In the genomic region with DNA sequence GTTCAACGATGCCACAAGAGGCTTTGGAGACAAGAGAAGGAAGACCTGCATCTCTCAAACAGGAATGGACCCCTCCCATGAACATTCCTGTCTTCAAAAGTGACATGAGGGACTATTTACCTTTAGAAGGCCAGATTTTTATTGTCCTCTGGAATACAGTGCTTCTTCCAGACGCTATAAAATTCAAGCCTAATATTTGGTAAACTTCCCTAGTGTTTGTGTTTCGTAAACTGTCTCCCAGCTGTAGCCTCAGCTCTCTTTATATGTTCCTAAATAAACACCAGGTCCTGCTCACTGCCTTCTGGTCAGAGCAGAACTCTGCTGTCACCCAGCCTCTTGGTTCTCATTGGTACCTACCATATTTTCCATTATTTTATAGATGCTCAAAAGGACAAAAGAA, we compare ENCODE assay signal across 25 cellular contexts.
DNase-seq lines count a peak whose midpoint lies in the region; ATAC-seq, FAIRE-seq and TF ChIP-seq lines count a peak whose summit lies in the region.
"Had no signal": no experiment of that assay in that cellular context is flagged by ENCODE, and none has a peak within 500 bp of the region (broad histone marks: within the 10 kb centered on the region; RNA-seq: fewer than 3 reads in every experiment).

No MANE protein-coding gene starts in this region.

- DNase-seq in A549 (ENCODE audit: low read depth in 1 of 2, low spot score in 1 of 2) (peak in 1 of 2 experiments; percentile 85), EH (ENCODE audit: low read depth) (peak; percentile 23), colonic mucosa (peak; percentile 28), progenitor cell of endocrine pancreas (ENCODE audit: low spot score, unreplicated experiment) (no peak), EL (no peak)
- DNase-seq in activated CD4-positive, alpha-beta T cell treated with anti-CD3 and anti-CD28 coated beads for 1 hour = no peak
- DNase-seq: activated CD8-positive, alpha-beta T cell treated with anti-CD3 and anti-CD28 coated beads, Interleukin-2, amount 10 ng/mL, durations not matched to agents 7 days and 5 days; adrenal gland; effector CD4-positive, alpha-beta T cell; heart right ventricle; Kasumi-1; naive thymus-derived CD4-positive, alpha-beta T cell; NCI-H187 treated with DMSO at 0.1 percent for 48 hours; NCI-H2227 treated with DMSO at 0.1 percent for 48 hours; NCI-H774; Right ventricle myocardium superior; stimulated activated naive CD8-positive, alpha-beta T cell treated with anti-CD3 and anti-CD28 coated beads, Interleukin-15, Interleukin-2, amounts not matched to agents 100 U/mL and 50 U/mL, for 24 hours; SW 1271; T1000 had no signal

- H3K4me1 Mint-ChIP-seq in progenitor cell of endocrine pancreas (ENCODE audit: low read depth) = peaks cover 34% of the 10 kb centered on the region

- no peak for TF ChIP-seq POLR2A in A549 (IDR thresholded peaks at IDR 0.05; ENCODE audit: low read length)

- H3K4me3 ChIP-seq in A549 (no peak overlapping the region), colonic mucosa (no peak overlapping the region)
- H3K4me3 ChIP-seq: adrenal gland, heart right ventricle, right atrium auricular region, thoracic aorta had no signal

- no peak for TF ChIP-seq RAD21 in A549 (conservative IDR thresholded peaks at IDR 0.05 in 1 of 2, IDR thresholded peaks at IDR 0.05 in 1 of 2)

- H3K4me3 Mint-ChIP-seq in progenitor cell of endocrine pancreas (ENCODE audit: low read depth) = no peak overlapping the region
- H3K4me3 Mint-ChIP-seq: activated CD8-positive, alpha-beta T cell treated with anti-CD3 and anti-CD28 coated beads, Interleukin-2, amount 10 ng/mL, durations not matched to agents 7 days and 5 days; brain; CD4-positive, alpha-beta T cell; naive thymus-derived CD4-positive, alpha-beta T cell had no signal

- H3K4me1 ChIP-seq in A549 (peaks cover 85% of the 10 kb centered on the region), colonic mucosa (peaks cover 5% of the 10 kb centered on the region)

- CTCF ChIA-PET in A549 (lab: Yijun Ruan, JAX) = interaction anchor here (0.7 to 11.5 kb wide), 11 partner anchors 9 to 292 kb away, joined by 3 to 64 read pairs (median 4); no protein-coding TSS in a partner anchor

- POLR2A ChIA-PET in A549 (lab: Yijun Ruan, JAX) = no interaction called here

- WGBS in A549 (ENCODE audit: missing lambda C conversion rate) = 7% methylated on average over 3 of the region's 3 CpGs

- no peaks in the 10 kb centered on the region for H3K27me3 ChIP-seq in colonic mucosa
- H3K27me3 ChIP-seq: adrenal gland, heart right ventricle, right atrium auricular region had no signal

- no peaks in the 10 kb centered on the region for H3K27me3 Mint-ChIP-seq in progenitor cell of endocrine pancreas

- H3K9me3 Mint-ChIP-seq in progenitor cell of endocrine pancreas (ENCODE audit: low read depth) = peaks cover 7% of the 10 kb centered on the region
- H3K9me3 Mint-ChIP-seq: brain; CD4-positive, alpha-beta T cell had no signal

- H3K36me3 Mint-ChIP-seq in progenitor cell of endocrine pancreas (ENCODE audit: insufficient read depth) = peaks cover 13% of the 10 kb centered on the region
- H3K36me3 Mint-ChIP-seq: brain; naive thymus-derived CD4-positive, alpha-beta T cell had no signal

- ATAC-seq in A549 = peak in 1 of 2 experiments; percentile 52; a peak in 3 of 6 replicates
- no peak for ATAC-seq in GM18502 (IDR thresholded peaks at IDR 0.05; ENCODE audit: poor library complexity, unreplicated experiment)
- ATAC-seq: activated CD8-positive, alpha-beta T cell treated with anti-CD3 and anti-CD28 coated beads, Interleukin-2, amount 10 ng/mL, durations not matched to agents 7 days and 5 days; heart right ventricle; naive thymus-derived CD4-positive, alpha-beta T cell; stimulated activated naive CD8-positive, alpha-beta T cell treated with anti-CD3 and anti-CD28 coated beads, Interleukin-15, Interleukin-2, amounts not matched to agents 100 U/mL and 50 U/mL, for 24 hours had no signal

- peaks cover 4% of the 10 kb centered on the region; the same call in 1 of the 3 replicates for H3K9me3 ChIP-seq in A549
- no peaks in the 10 kb centered on the region for H3K9me3 ChIP-seq in colonic mucosa
- H3K9me3 ChIP-seq: adrenal gland, heart right ventricle, right atrium auricular region, thoracic aorta had no signal

- no peaks in the 10 kb centered on the region for H3K36me3 ChIP-seq in colonic mucosa
- H3K36me3 ChIP-seq: adrenal gland, heart right ventricle, right atrium auricular region, thoracic aorta had no signal

- peak in 1 of 2 experiments; percentile 52; a peak in 2 of 5 replicates for TF ChIP-seq EP300 in A549 (IDR thresholded peaks at IDR 0.05)

- TF ChIP-seq CTCF in A549 (IDR thresholded peaks at IDR 0.05) = no peak
- no peak for TF ChIP-seq CTCF in colonic mucosa (IDR thresholded peaks at IDR 0.05)
- no peak for TF ChIP-seq CTCF in progenitor cell of endocrine pancreas (IDR thresholded peaks at IDR 0.05; ENCODE audit: unreplicated experiment)

- intact Hi-C loops in colonic mucosa (cut with DNase I) = no loop called here

- H3K27ac ChIP-seq in A549 (peak overlapping the region; percentile 49 to 77), colonic mucosa (peak overlapping the region; percentile 44)
- H3K27ac ChIP-seq: right atrium auricular region, thoracic aorta had no signal

- H3K9ac ChIP-seq in colonic mucosa (ENCODE audit: low read depth in 2 of 2, low read length in 2 of 2) = no peak overlapping the region

- H3K4me2 ChIP-seq in A549 = peak overlapping the region; percentile 53

- no peak for FAIRE-seq in A549 (lab: Jason Lieb, UNC)
- FAIRE-seq: H1 had no signal

- peak overlapping the region; percentile 73 for H3K27ac Mint-ChIP-seq in progenitor cell of endocrine pancreas
- H3K27ac Mint-ChIP-seq: activated CD8-positive, alpha-beta T cell treated with anti-CD3 and anti-CD28 coated beads, Interleukin-2, amount 10 ng/mL, durations not matched to agents 7 days and 5 days; CD4-positive, alpha-beta T cell; naive thymus-derived CD4-positive, alpha-beta T cell had no signal

TF ChIP-seq in A549, 52 proteins besides CTCF, POLR2A, EP300 and RAD21:
- TF ChIP-seq TP53 (CRISPR knock-in tag; IDR thresholded peaks at IDR 0.05) (no peak), ZSCAN20 (CRISPR knock-in tag; IDR thresholded peaks at IDR 0.05) (no peak), HOXA7 (CRISPR knock-in tag; IDR thresholded peaks at IDR 0.05) (no peak), JUN (IDR thresholded peaks at IDR 0.05) (peak in 1 of 2 experiments; percentile 42; a peak in 1 of 5 replicates), HEYL (CRISPR knock-in tag; IDR thresholded peaks at IDR 0.05) (no peak), JUNB (IDR thresholded peaks at IDR 0.05) (peak; percentile 17; the same call in 1 of the 2 replicates), CEBPB (IDR thresholded peaks at IDR 0.05) (peak in 1 of 2 experiments; percentile 75; a peak in 2 of 4 replicates), TFCP2L1 (CRISPR knock-in tag; IDR thresholded peaks at IDR 0.05) (no peak), NFE2L2 (conservative IDR thresholded peaks at IDR 0.05; ENCODE audit: low read length) (no peak), HOXB5 (CRISPR knock-in tag; IDR thresholded peaks at IDR 0.05) (no peak), NR3C1 (IDR thresholded peaks at IDR 0.05) (no peak), HOXB13 (CRISPR knock-in tag; IDR thresholded peaks at IDR 0.05; ENCODE audit: low read depth) (no peak), GATA3 (IDR thresholded peaks at IDR 0.05; ENCODE audit: borderline replicate concordance) (peak; percentile 80)
- TF ChIP-seq, protein P1, sequence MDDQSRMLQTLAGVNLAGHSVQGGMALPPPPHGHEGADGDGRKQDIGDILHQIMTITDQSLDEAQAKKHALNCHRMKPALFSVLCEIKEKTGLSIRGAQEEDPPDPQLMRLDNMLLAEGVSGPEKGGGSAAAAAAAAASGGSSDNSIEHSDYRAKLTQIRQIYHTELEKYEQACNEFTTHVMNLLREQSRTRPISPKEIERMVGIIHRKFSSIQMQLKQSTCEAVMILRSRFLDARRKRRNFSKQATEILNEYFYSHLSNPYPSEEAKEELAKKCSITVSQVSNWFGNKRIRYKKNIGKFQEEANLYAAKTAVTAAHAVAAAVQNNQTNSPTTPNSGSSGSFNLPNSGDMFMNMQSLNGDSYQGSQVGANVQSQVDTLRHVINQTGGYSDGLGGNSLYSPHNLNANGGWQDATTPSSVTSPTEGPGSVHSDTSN (IDR thresholded peaks at IDR 0.05) = peak; percentile 51; the same call in 1 of the 2 replicates
- TF ChIP-seq, protein P2, sequence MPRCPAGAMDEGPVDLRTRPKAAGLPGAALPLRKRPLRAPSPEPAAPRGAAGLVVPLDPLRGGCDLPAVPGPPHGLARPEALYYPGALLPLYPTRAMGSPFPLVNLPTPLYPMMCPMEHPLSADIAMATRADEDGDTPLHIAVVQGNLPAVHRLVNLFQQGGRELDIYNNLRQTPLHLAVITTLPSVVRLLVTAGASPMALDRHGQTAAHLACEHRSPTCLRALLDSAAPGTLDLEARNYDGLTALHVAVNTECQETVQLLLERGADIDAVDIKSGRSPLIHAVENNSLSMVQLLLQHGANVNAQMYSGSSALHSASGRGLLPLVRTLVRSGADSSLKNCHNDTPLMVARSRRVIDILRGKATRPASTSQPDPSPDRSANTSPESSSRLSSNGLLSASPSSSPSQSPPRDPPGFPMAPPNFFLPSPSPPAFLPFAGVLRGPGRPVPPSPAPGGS (IDR thresholded peaks at IDR 0.05) = 0 out of 3 replicates have a peak, but pooled peaks have one; percentile 17

Comparison
In these comparisons a context has a peak if more than half of its experiments do, and no peak if none do; other contexts are left out.
1. DNase-seq: peak in EH (single experiment) and colonic mucosa (single experiment); none in progenitor cell of endocrine pancreas (single experiment), EL (single experiment) and activated CD4-positive, alpha-beta T cell treated with anti-CD3 and anti-CD28 coated beads for 1 hour (single experiment).